Comparison of ENCODE assay signal across 39 cellular contexts in the genomic region with DNA sequence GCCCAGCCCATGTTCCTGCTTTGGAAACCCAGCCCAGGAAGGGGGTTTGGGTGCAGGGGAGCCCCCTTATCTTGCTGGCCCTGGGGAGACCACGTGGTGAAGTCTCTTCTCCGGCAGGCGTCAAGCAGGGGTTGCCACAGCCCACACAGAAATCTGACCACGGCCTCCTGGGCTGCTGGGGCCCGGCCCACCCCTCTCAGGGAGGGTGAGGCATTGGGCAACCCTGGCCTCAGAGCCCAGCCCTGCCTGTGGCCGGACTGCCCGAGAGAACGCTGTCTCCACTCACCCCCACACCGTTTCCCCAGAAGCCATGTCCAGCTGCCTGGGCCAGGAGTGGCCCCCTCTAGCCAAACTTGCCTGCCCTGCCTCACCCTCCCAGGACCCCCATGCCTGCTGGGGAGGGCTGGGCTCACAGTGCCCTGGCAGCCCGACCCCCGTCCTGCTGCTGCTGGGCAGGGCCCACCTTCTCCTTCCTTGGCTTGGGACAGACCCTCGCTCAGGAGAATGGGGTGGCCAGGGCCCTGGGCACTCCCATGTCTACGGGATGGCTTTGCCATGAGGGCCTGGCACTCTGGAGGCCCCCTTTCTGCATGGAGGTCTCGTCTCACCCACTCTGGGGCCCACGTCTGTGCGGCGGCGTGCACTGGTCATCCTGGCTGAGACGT. TPM values are rescaled to one million over a fixed set of nuclear protein-coding genes. Genes with fewer than 3 reads are reported as not detected.
"Had no signal": no experiment of that assay in that cellular context is flagged by ENCODE, and none has a peak within 500 bp of the region (broad histone marks: within the 10 kb centered on the region; RNA-seq: fewer than 3 reads in every experiment).

No MANE protein-coding gene starts in this region.

- H3K27ac ChIP-seq: brain microvascular endothelial cell, coronary artery, epithelial cell of prostate, esophagus squamous epithelium, gastroesophageal sphincter, heart right ventricle had no signal

- H3K4me3 ChIP-seq: coronary artery, esophagus squamous epithelium, gastroesophageal sphincter, heart right ventricle had no signal

- ATAC-seq: activated CD4-positive, alpha-beta T cell treated with anti-CD3 and anti-CD28 coated beads for 36 hours; activated CD8-positive, alpha-beta T cell treated with anti-CD3 and anti-CD28 coated beads, Interleukin-2, amount 10 ng/mL, durations not matched to agents 7 days and 5 days; activated naive CD4-positive, alpha-beta T cell treated with anti-CD3 and anti-CD28 coated beads, Interleukin-2, amount 50 U/mL, for 72 hours; activated T-cell treated with anti-CD3 and anti-CD28 coated beads, Interleukin-2, amount 50 U/mL, for 72 hours; effector memory CD8-positive, alpha-beta T cell; gastroesophageal sphincter; heart right ventricle; T-helper 17 cell had no signal

- H3K27me3 ChIP-seq: brain microvascular endothelial cell had no signal

- DNase-seq: activated CD4-positive, alpha-beta memory T cell treated with anti-CD3 and anti-CD28 coated beads for 36 hours; activated CD4-positive, alpha-beta T cell treated with anti-CD3 and anti-CD28 coated beads for 36 hours; activated CD4-positive, alpha-beta T cell treated with anti-CD3 and anti-CD28 coated beads, Interleukin-2, amount 10 ng/mL, durations not matched to agents 24 days and 14 days; activated CD4-positive, CD25-positive, alpha-beta regulatory T cell; activated CD4-positive, CD25-positive, alpha-beta regulatory T cell treated with anti-CD3 and anti-CD28 coated beads, Interleukin-2, amount 50 U/mL, for 72 hours; activated CD8-positive, alpha-beta memory T cell treated with anti-CD3 and anti-CD28 coated beads, Interleukin-2, amount 50 U/mL, for 48 hours; activated CD8-positive, alpha-beta T cell treated with anti-CD3 and anti-CD28 coated beads, Interleukin-2, amount 10 ng/mL, durations not matched to agents 7 days and 5 days; activated gamma-delta T cell; activated naive CD4-positive, alpha-beta T cell; activated naive CD4-positive, alpha-beta T cell treated with anti-CD3 and anti-CD28 coated beads, Interleukin-2, amount 10 ng/mL, durations not matched to agents 7 days and 5 days; activated naive CD8-positive, alpha-beta T cell treated with anti-CD3 and anti-CD28 coated beads, Interleukin-2, amount 10 ng/mL, durations not matched to agents 7 days and 5 days; activated T-cell treated with anti-CD3 and anti-CD28 coated beads for 4 hours; activated T-cell treated with anti-CD3 and anti-CD28 coated beads, Interleukin-2, amount 50 U/mL, for 24 hours; activated T-cell treated with anti-CD3 and anti-CD28 coated beads, Interleukin-2, amount 50 U/mL, for 72 hours; amniotic stem cell; anterior cingulate cortex; brain microvascular endothelial cell; dermis blood vessel endothelial cell; effector CD4-positive, alpha-beta T cell; effector memory CD8-positive, alpha-beta T cell; esophagus squamous epithelium; foreskin melanocyte; heart right ventricle; T-helper 1 cell; T-helper 17 cell; T1000 had no signal

- H3K9me3 ChIP-seq: esophagus squamous epithelium, gastroesophageal sphincter, heart right ventricle had no signal

RNA-seq across cellular contexts. Expression of a gene that starts 19.1 kb away (rescaled TPM):
- total RNA-seq: activated CD4-positive, alpha-beta memory T cell treated with anti-CD3 and anti-CD28 coated beads for 36 hours; activated CD4-positive, alpha-beta T cell treated with anti-CD3 and anti-CD28 coated beads for 36 hours; activated CD4-positive, alpha-beta T cell treated with anti-CD3 and anti-CD28 coated beads, Interleukin-2, amount 10 ng/mL, durations not matched to agents 24 days and 14 days; activated CD8-positive, alpha-beta T cell treated with anti-CD3 and anti-CD28 coated beads, Interleukin-2, amount 10 ng/mL, durations not matched to agents 7 days and 5 days; activated naive CD4-positive, alpha-beta T cell treated with anti-CD3 and anti-CD28 coated beads, Interleukin-2, amount 50 U/mL, for 72 hours; activated naive CD8-positive, alpha-beta T cell treated with anti-CD3 and anti-CD28 coated beads, Interleukin-2, amount 10 ng/mL, durations not matched to agents 7 days and 5 days; activated T-cell treated with anti-CD3 and anti-CD28 coated beads, Interleukin-2, amount 50 U/mL, for 72 hours; astrocyte; bronchial epithelial cell; cardiac septum; cerebellum; dermis blood vessel endothelial cell; endothelial cell of umbilical vein; esophagus squamous epithelium; fibroblast of lung; fibroblast of villous mesenchyme; gastroesophageal sphincter; glomerular endothelial cell; heart right ventricle; T-helper 17 cell had no signal
- polyA plus RNA-seq: endothelial cell of umbilical vein, esophagus, fibroblast of lung, heart right ventricle had no signal

RNA-seq across cellular contexts. Expression of a gene that starts 20.9 kb away (rescaled TPM):
- total RNA-seq: activated CD4-positive, alpha-beta memory T cell treated with anti-CD3 and anti-CD28 coated beads for 36 hours; activated CD4-positive, alpha-beta T cell treated with anti-CD3 and anti-CD28 coated beads for 36 hours; activated CD4-positive, alpha-beta T cell treated with anti-CD3 and anti-CD28 coated beads, Interleukin-2, amount 10 ng/mL, durations not matched to agents 24 days and 14 days; activated CD8-positive, alpha-beta T cell treated with anti-CD3 and anti-CD28 coated beads, Interleukin-2, amount 10 ng/mL, durations not matched to agents 7 days and 5 days; activated naive CD4-positive, alpha-beta T cell treated with anti-CD3 and anti-CD28 coated beads, Interleukin-2, amount 50 U/mL, for 72 hours; activated naive CD8-positive, alpha-beta T cell treated with anti-CD3 and anti-CD28 coated beads, Interleukin-2, amount 10 ng/mL, durations not matched to agents 7 days and 5 days; activated T-cell treated with anti-CD3 and anti-CD28 coated beads, Interleukin-2, amount 50 U/mL, for 72 hours; astrocyte; cardiac septum; cerebellum; dermis blood vessel endothelial cell; endothelial cell of umbilical vein; fibroblast of lung; T-helper 17 cell had no signal
- polyA plus RNA-seq: endothelial cell of umbilical vein, fibroblast of lung had no signal
